ENCODE assay signal across 2 cellular contexts in the genomic region with DNA sequence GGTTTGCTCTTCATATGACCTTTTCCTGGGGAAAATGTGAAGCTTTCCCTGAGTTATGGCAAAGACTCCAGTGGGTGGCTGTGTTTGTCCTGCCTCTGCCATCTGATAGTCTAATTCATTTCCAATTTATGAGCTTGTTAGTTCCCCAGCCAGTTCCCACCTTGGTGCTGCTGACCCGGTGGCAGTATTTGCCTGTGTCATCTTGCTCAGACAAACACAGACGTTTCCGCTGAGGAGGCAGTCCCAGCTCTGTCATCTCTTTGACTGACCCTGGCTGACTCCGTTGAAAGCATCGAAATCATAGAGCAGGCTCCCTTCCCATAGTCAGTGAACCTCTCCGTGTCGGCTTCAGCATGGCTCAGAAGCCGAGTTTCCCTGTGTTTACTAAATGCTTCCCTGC.
TF ChIP-seq lines count a peak whose summit lies in the region.

No MANE protein-coding gene starts in this region.

TF ChIP-seq in GM23338, 12 proteins besides CTCF, POLR2A, EP300 and RAD21 (continues in another document):
- TF ChIP-seq EZH2phosphoT487 (IDR thresholded peaks at IDR 0.05; ENCODE audit: unreplicated experiment): no peak
- no peak for TF ChIP-seq NANOG (IDR thresholded peaks at IDR 0.05; ENCODE audit: borderline replicate concordance)
- TF ChIP-seq POLR2AphosphoS5 (IDR thresholded peaks at IDR 0.05; ENCODE audit: low read depth): no peak
- TF ChIP-seq ZNF331 (CRISPR knock-in tag; IDR thresholded peaks at IDR 0.05; ENCODE audit: low read depth): no peak
- no peak for TF ChIP-seq CREB1 (CRISPR knock-in tag; IDR thresholded peaks at IDR 0.05; ENCODE audit: low read depth)
- TF ChIP-seq, protein P1, sequence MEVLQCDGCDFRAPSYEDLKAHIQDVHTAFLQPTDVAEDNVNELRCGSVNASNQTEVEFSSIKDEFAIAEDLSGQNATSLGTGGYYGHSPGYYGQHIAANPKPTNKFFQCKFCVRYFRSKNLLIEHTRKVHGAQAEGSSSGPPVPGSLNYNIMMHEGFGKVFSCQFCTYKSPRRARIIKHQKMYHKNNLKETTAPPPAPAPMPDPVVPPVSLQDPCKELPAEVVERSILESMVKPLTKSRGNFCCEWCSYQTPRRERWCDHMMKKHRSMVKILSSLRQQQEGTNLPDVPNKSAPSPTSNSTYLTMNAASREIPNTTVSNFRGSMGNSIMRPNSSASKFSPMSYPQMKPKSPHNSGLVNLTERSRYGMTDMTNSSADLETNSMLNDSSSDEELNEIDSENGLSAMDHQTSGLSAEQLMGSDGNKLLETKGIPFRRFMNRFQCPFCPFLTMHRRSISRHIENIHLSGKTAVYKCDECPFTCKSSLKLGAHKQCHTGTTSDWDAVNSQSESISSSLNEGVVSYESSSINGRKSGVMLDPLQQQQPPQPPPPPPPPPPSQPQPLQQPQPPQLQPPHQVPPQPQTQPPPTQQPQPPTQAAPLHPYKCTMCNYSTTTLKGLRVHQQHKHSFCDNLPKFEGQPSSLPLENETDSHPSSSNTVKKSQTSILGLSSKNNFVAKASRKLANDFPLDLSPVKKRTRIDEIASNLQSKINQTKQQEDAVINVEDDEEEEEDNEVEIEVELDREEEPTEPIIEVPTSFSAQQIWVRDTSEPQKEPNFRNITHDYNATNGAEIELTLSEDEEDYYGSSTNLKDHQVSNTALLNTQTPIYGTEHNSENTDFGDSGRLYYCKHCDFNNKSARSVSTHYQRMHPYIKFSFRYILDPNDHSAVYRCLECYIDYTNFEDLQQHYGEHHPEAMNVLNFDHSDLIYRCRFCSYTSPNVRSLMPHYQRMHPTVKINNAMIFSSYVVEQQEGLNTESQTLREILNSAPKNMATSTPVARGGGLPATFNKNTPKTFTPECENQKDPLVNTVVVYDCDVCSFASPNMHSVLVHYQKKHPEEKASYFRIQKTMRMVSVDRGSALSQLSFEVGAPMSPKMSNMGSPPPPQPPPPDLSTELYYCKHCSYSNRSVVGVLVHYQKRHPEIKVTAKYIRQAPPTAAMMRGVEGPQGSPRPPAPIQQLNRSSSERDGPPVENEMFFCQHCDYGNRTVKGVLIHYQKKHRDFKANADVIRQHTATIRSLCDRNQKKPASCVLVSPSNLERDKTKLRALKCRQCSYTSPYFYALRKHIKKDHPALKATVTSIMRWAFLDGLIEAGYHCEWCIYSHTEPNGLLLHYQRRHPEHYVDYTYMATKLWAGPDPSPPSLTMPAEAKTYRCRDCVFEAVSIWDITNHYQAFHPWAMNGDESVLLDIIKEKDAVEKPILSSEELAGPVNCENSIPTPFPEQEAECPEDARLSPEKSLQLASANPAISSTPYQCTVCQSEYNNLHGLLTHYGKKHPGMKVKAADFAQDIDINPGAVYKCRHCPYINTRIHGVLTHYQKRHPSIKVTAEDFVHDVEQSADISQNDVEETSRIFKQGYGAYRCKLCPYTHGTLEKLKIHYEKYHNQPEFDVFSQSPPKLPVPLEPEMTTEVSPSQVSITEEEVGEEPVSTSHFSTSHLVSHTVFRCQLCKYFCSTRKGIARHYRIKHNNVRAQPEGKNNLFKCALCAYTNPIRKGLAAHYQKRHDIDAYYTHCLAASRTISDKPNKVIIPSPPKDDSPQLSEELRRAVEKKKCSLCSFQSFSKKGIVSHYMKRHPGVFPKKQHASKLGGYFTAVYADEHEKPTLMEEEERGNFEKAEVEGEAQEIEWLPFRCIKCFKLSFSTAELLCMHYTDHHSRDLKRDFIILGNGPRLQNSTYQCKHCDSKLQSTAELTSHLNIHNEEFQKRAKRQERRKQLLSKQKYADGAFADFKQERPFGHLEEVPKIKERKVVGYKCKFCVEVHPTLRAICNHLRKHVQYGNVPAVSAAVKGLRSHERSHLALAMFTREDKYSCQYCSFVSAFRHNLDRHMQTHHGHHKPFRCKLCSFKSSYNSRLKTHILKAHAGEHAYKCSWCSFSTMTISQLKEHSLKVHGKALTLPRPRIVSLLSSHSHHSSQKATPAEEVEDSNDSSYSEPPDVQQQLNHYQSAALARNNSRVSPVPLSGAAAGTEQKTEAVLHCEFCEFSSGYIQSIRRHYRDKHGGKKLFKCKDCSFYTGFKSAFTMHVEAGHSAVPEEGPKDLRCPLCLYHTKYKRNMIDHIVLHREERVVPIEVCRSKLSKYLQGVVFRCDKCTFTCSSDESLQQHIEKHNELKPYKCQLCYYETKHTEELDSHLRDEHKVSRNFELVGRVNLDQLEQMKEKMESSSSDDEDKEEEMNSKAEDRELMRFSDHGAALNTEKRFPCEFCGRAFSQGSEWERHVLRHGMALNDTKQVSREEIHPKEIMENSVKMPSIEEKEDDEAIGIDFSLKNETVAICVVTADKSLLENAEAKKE (CRISPR knock-in tag; IDR thresholded peaks at IDR 0.05): no peak
- TF ChIP-seq, protein P2, sequence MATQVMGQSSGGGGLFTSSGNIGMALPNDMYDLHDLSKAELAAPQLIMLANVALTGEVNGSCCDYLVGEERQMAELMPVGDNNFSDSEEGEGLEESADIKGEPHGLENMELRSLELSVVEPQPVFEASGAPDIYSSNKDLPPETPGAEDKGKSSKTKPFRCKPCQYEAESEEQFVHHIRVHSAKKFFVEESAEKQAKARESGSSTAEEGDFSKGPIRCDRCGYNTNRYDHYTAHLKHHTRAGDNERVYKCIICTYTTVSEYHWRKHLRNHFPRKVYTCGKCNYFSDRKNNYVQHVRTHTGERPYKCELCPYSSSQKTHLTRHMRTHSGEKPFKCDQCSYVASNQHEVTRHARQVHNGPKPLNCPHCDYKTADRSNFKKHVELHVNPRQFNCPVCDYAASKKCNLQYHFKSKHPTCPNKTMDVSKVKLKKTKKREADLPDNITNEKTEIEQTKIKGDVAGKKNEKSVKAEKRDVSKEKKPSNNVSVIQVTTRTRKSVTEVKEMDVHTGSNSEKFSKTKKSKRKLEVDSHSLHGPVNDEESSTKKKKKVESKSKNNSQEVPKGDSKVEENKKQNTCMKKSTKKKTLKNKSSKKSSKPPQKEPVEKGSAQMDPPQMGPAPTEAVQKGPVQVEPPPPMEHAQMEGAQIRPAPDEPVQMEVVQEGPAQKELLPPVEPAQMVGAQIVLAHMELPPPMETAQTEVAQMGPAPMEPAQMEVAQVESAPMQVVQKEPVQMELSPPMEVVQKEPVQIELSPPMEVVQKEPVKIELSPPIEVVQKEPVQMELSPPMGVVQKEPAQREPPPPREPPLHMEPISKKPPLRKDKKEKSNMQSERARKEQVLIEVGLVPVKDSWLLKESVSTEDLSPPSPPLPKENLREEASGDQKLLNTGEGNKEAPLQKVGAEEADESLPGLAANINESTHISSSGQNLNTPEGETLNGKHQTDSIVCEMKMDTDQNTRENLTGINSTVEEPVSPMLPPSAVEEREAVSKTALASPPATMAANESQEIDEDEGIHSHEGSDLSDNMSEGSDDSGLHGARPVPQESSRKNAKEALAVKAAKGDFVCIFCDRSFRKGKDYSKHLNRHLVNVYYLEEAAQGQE (IDR thresholded peaks at IDR 0.05; ENCODE audit: unreplicated experiment): no peak
- no peak for TF ChIP-seq ZNF114 (CRISPR knock-in tag; IDR thresholded peaks at IDR 0.05)
- TF ChIP-seq STAT1 (IDR thresholded peaks at IDR 0.05; ENCODE audit: unreplicated experiment): no peak
- TF ChIP-seq, protein P3, sequence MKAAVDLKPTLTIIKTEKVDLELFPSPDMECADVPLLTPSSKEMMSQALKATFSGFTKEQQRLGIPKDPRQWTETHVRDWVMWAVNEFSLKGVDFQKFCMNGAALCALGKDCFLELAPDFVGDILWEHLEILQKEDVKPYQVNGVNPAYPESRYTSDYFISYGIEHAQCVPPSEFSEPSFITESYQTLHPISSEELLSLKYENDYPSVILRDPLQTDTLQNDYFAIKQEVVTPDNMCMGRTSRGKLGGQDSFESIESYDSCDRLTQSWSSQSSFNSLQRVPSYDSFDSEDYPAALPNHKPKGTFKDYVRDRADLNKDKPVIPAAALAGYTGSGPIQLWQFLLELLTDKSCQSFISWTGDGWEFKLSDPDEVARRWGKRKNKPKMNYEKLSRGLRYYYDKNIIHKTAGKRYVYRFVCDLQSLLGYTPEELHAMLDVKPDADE (IDR thresholded peaks at IDR 0.05): no peak

TF ChIP-seq in K562, 482 proteins besides CTCF, POLR2A, EP300 and RAD21:
- TF ChIP-seq TAF9B (IDR thresholded peaks at IDR 0.05; ENCODE audit: partially characterized antibody): no peak
- no peak for TF ChIP-seq ZNF3 (CRISPR knock-in tag; IDR thresholded peaks at IDR 0.05)
- TF ChIP-seq NFE2 (IDR thresholded peaks at IDR 0.05; ENCODE audit: low read depth): 0 out of 2 replicates have a peak, but pooled peaks have one; percentile 3
- TF ChIP-seq POU5F1 (IDR thresholded peaks at IDR 0.05; ENCODE audit: borderline replicate concordance, low read depth, low read length, partially characterized antibody): no peak
- no peak for TF ChIP-seq MIER1 (IDR thresholded peaks at IDR 0.05; ENCODE audit: low read depth)
- TF ChIP-seq CSDE1 (IDR thresholded peaks at IDR 0.05): no peak
- TF ChIP-seq PTTG1 (tag; IDR thresholded peaks at IDR 0.05; ENCODE audit: low read depth): no peak
- TF ChIP-seq RBM22 (IDR thresholded peaks at IDR 0.05; ENCODE audit: low read depth, low read length, poor library complexity, severe bottlenecking): no peak
- no peak for TF ChIP-seq ZNF143 (CRISPR knock-in tag; IDR thresholded peaks at IDR 0.05)
- no peak for TF ChIP-seq ILF3 (IDR thresholded peaks at IDR 0.05; ENCODE audit: borderline replicate concordance)
- TF ChIP-seq GMEB1 (CRISPR knock-in tag; IDR thresholded peaks at IDR 0.05): no peak
- no peak for TF ChIP-seq NR2C2 (CRISPR knock-in tag; IDR thresholded peaks at IDR 0.05)
- 0 out of 2 replicates have a peak, but pooled peaks have one; percentile 20 for TF ChIP-seq NR2C2 (tag; IDR thresholded peaks at IDR 0.05)
- no peak for TF ChIP-seq CEBPG (CRISPR knock-in tag; IDR thresholded peaks at IDR 0.05)
- no peak for TF ChIP-seq CEBPG (tag; conservative IDR thresholded peaks at IDR 0.05 in 1 of 2, IDR thresholded peaks at IDR 0.05 in 1 of 2)
- TF ChIP-seq, protein P4, sequence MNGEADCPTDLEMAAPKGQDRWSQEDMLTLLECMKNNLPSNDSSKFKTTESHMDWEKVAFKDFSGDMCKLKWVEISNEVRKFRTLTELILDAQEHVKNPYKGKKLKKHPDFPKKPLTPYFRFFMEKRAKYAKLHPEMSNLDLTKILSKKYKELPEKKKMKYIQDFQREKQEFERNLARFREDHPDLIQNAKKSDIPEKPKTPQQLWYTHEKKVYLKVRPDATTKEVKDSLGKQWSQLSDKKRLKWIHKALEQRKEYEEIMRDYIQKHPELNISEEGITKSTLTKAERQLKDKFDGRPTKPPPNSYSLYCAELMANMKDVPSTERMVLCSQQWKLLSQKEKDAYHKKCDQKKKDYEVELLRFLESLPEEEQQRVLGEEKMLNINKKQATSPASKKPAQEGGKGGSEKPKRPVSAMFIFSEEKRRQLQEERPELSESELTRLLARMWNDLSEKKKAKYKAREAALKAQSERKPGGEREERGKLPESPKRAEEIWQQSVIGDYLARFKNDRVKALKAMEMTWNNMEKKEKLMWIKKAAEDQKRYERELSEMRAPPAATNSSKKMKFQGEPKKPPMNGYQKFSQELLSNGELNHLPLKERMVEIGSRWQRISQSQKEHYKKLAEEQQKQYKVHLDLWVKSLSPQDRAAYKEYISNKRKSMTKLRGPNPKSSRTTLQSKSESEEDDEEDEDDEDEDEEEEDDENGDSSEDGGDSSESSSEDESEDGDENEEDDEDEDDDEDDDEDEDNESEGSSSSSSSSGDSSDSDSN (IDR thresholded peaks at IDR 0.05; ENCODE audit: borderline replicate concordance in 1 of 2, low read depth in 2 of 2, low read length in 2 of 2): no peak
- no peak for TF ChIP-seq PCBP2 (IDR thresholded peaks at IDR 0.05; ENCODE audit: low read depth, low read length, poor library complexity, severe bottlenecking)
- no peak for TF ChIP-seq FOXM1 (IDR thresholded peaks at IDR 0.05; ENCODE audit: low read depth)
- no peak for TF ChIP-seq FOXM1 (CRISPR knock-in tag; IDR thresholded peaks at IDR 0.05; ENCODE audit: low read depth)
